Comparison of ENCODE assay signal across 1 cellular context in genomic region chr1:248622491-248623106, GRCh38.
A peak's percentile ranks its signal among the peaks of the same experiment; 100 is the strongest.
TF ChIP-seq lines count a peak whose summit lies in the region.

No MANE protein-coding gene starts in this region.

TF ChIP-seq in HepG2, 621 proteins besides CTCF, POLR2A, EP300 and RAD21:
- TF ChIP-seq STAG1 (CRISPR knock-in tag; IDR thresholded peaks at IDR 0.05), result peak; percentile 70
- no peak for TF ChIP-seq ATF3 (CRISPR knock-in tag; IDR thresholded peaks at IDR 0.05)
- TF ChIP-seq ZBTB46 (CRISPR knock-in tag; IDR thresholded peaks at IDR 0.05; ENCODE audit: borderline replicate concordance), result no peak
- peak; percentile 76 for TF ChIP-seq SMC3 (IDR thresholded peaks at IDR 0.05; ENCODE audit: low read length)
- TF ChIP-seq ATF7 (IDR thresholded peaks at IDR 0.05), result 0 out of 2 replicates have a peak, but pooled peaks have one; percentile 14
- TF ChIP-seq ATF7 (CRISPR knock-in tag; IDR thresholded peaks at IDR 0.05), result no peak
- TF ChIP-seq ZBTB34 (CRISPR knock-in tag; IDR thresholded peaks at IDR 0.05), result no peak
- TF ChIP-seq MLX (CRISPR knock-in tag; IDR thresholded peaks at IDR 0.05), result no peak
- TF ChIP-seq SNAPC5 (CRISPR knock-in tag; IDR thresholded peaks at IDR 0.05; ENCODE audit: borderline replicate concordance), result no peak
TF ChIP-seq in HepG2: peak in this region for 3.
